8 cellular contexts compared by ENCODE assay signal in genomic region chr12:120903382-120903817, GRCh38. TPM values are rescaled to one million over a fixed set of nuclear protein-coding genes. Genes with fewer than 3 reads are reported as not detected.
DNase-seq lines count a peak whose midpoint lies in the region; ATAC-seq and TF ChIP-seq lines count a peak whose summit lies in the region.

No MANE protein-coding gene starts in this region.

- TF ChIP-seq CTCF in GM06990 (IDR thresholded peaks at IDR 0.05; ENCODE audit: insufficient read depth, low read length, poor library complexity, severe bottlenecking), result no peak

- peak; percentile 75 for DNase-seq in GM06990 (ENCODE audit: extremely low read depth, insufficient read length)
- peak; percentile 52 for DNase-seq in M059J (ENCODE audit: low read depth)
- peak; percentile 21 to 47 for DNase-seq in activated CD4-positive, alpha-beta T cell treated with anti-CD3 and anti-CD28 coated beads, Interleukin-2, amount 50 U/mL, for 24 hours (ENCODE audit: low read depth in 1 of 2, low spot score in 1 of 2)
- DNase-seq in dermis blood vessel endothelial cell, result peak; percentile 40
- peak; percentile 41 to 43 for DNase-seq in lung microvascular endothelial cell (ENCODE audit: low read depth in 2 of 2)
- peak; percentile 34 for DNase-seq in stimulated activated CD8-positive, alpha-beta memory T cell treated with anti-CD3 and anti-CD28 coated beads, Interleukin-12 subunit alpha, Interleukin-12 subunit beta, amount 100 ng/mL, for 1 hour (ENCODE audit: low read depth)
- no peak for DNase-seq in NCI-H187 treated with DMSO at 0.1 percent for 48 hours (lab: John Stamatoyannopoulos, UW)

- peak; percentile 40 for ATAC-seq in GM21825 (IDR thresholded peaks at IDR 0.05; ENCODE audit: unreplicated experiment)

- no peaks in the 10 kb centered on the region for H3K27me3 ChIP-seq in GM06990 (replicated peaks; ENCODE audit: control insufficient read depth, insufficient read depth, low read length)

- H3K36me3 ChIP-seq in GM06990 (ENCODE audit: control insufficient read depth, insufficient read depth, low read length), result no peaks in the 10 kb centered on the region; the same call in none of the 2 replicates

- peak overlapping the region; percentile 88 for H3K4me3 ChIP-seq in GM06990 (replicated peaks; ENCODE audit: low read depth, low read length)

RNA-seq across cellular contexts. Expression of gene SPPL3, which starts 0.8 kb away (rescaled TPM):
- total RNA-seq in M059J (2014; rRNA removed; shearing (Covaris generic)), result 3.9 and 9.7 TPM in 2 replicates
- 5.6 and 7.5 TPM in 2 replicates for total RNA-seq in dermis blood vessel endothelial cell
- 3.5 and 6.0 TPM in 2 replicates for total RNA-seq in lung microvascular endothelial cell
